In the genomic region with DNA sequence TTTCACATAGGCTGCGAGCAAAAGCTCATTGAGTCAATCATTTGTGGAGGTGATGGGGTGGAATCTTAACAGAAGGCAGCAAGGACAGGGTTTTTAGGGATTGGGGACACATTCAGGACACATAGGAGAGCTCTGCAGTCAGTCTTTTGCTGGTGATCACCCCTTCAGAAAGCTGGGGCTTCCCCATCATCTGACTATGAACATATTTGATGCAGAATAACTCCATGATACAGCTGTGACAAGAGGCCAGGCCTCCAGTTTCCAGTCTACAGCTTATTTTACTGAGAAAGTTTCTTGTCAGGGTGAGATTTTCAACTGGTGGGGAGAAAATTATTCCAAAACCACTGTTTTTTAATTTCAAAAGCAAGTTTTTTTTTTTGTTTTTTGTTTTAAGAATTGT, we compare ENCODE assay signal across 18 cellular contexts.
DNase-seq lines count a peak whose midpoint lies in the region; ATAC-seq and TF ChIP-seq lines count a peak whose summit lies in the region.
"Had no signal": no experiment of that assay in that cellular context is flagged by ENCODE, and none has a peak within 500 bp of the region (broad histone marks: within the 10 kb centered on the region; RNA-seq: fewer than 3 reads in every experiment).

No MANE protein-coding gene starts in this region.

- TF ChIP-seq CTCF in breast epithelium (IDR thresholded peaks at IDR 0.05) = no peak

- no peak overlapping the region for H2AK5ac ChIP-seq in mesendoderm (ENCODE audit: low read length)

- H3K4me3 ChIP-seq in GM23248 = no peak overlapping the region
- no peak overlapping the region for H3K4me3 ChIP-seq in breast epithelium
- no peak overlapping the region for H3K4me3 ChIP-seq in mesendoderm (ENCODE audit: low read length)
- peak overlapping the region in 1 of 3 donors; percentile 9 for H3K4me3 ChIP-seq in skeletal muscle tissue (ENCODE audit: low read length in 3 of 3)

- H3K56ac ChIP-seq in mesendoderm (ENCODE audit: low read length) = no peak overlapping the region

- H3K18ac ChIP-seq in mesendoderm (ENCODE audit: low read length) = no peak overlapping the region

- no peaks in the 10 kb centered on the region for H3K9me3 ChIP-seq in GM23248 (ENCODE audit: low read depth)
- H3K9me3 ChIP-seq in breast epithelium = peaks cover 9 to 10% of the 10 kb centered on the region in 2 donors
- no peaks in the 10 kb centered on the region for H3K9me3 ChIP-seq in skeletal muscle tissue (ENCODE audit: control insufficient read depth in 3 of 3, low read length in 3 of 3)

- H2BK120ac ChIP-seq in mesendoderm (ENCODE audit: low read depth, low read length) = no peak overlapping the region

- no peaks in the 10 kb centered on the region for H3K79me2 ChIP-seq in GM23248 (ENCODE audit: insufficient read depth)
- no peaks in the 10 kb centered on the region for H3K79me2 ChIP-seq in mesendoderm (ENCODE audit: control insufficient read depth, insufficient read depth, low read length)

- peaks cover 23% of the 10 kb centered on the region for H3K27me3 Mint-ChIP-seq in activated CD8-positive, alpha-beta memory T cell treated with anti-CD3 and anti-CD28 coated beads, Interleukin-2, amount 10 ng/mL, durations not matched to agents 7 days and 5 days

- no peak overlapping the region for H3K4me2 ChIP-seq in GM23248 (ENCODE audit: unreplicated experiment)
- no peak overlapping the region for H3K4me2 ChIP-seq in mesendoderm (ENCODE audit: low read length)

- H3K4me1 Mint-ChIP-seq in activated CD8-positive, alpha-beta memory T cell treated with anti-CD3 and anti-CD28 coated beads, Interleukin-2, amount 10 ng/mL, durations not matched to agents 7 days and 5 days = no peaks in the 10 kb centered on the region
- H3K4me1 Mint-ChIP-seq: CD8-positive, alpha-beta memory T cell; stimulated activated effector memory CD8-positive, alpha-beta T cell treated with anti-CD3 and anti-CD28 coated beads, Interleukin-12 subunit alpha, Interleukin-12 subunit beta, amount 100 ng/mL, for 72 hours had no signal

- H2BK15ac ChIP-seq in mesendoderm (replicated peaks; ENCODE audit: low read depth) = no peak overlapping the region

- H3K27me3 ChIP-seq in GM23248 (replicated peaks; ENCODE audit: insufficient read depth) (no peaks in the 10 kb centered on the region), breast epithelium (no peaks in the 10 kb centered on the region), mesendoderm (ENCODE audit: insufficient read depth, low read length, poor library complexity) (no peaks in the 10 kb centered on the region), skeletal muscle tissue (ENCODE audit: control insufficient read depth in 3 of 3, insufficient read depth in 3 of 3, low read length in 3 of 3) (no peaks in the 10 kb centered on the region)

- H3K36me3 ChIP-seq in GM23248 (ENCODE audit: low read depth) = no peaks in the 10 kb centered on the region
- H3K36me3 ChIP-seq in breast epithelium = no peaks in the 10 kb centered on the region
- H3K36me3 ChIP-seq in mesendoderm (ENCODE audit: control insufficient read depth, insufficient read depth, low read length) = no peaks in the 10 kb centered on the region
- H3K36me3 ChIP-seq in skeletal muscle tissue (ENCODE audit: control insufficient read depth in 3 of 3, insufficient read depth in 3 of 3, low read length in 3 of 3) = no peaks in the 10 kb centered on the region

- peak overlapping the region; percentile 58 for H2BK5ac ChIP-seq in mesendoderm (ENCODE audit: low read length)

- H3K4ac ChIP-seq in mesendoderm (ENCODE audit: low read depth, low read length) = no peak overlapping the region

- no peaks in the 10 kb centered on the region for H4K20me1 ChIP-seq in GM23248 (ENCODE audit: insufficient read depth)

- no peak for TF ChIP-seq POLR2A in breast epithelium (IDR thresholded peaks at IDR 0.05)

- H3K36me3 Mint-ChIP-seq in activated CD8-positive, alpha-beta memory T cell treated with anti-CD3 and anti-CD28 coated beads, Interleukin-2, amount 10 ng/mL, durations not matched to agents 7 days and 5 days = peaks cover 2% of the 10 kb centered on the region
- H3K36me3 Mint-ChIP-seq: CD8-positive, alpha-beta memory T cell; stimulated activated effector memory CD8-positive, alpha-beta T cell treated with anti-CD3 and anti-CD28 coated beads, Interleukin-12 subunit alpha, Interleukin-12 subunit beta, amount 100 ng/mL, for 72 hours had no signal

- no peaks in the 10 kb centered on the region for H3K79me1 ChIP-seq in mesendoderm (ENCODE audit: low read length)

- H4K8ac ChIP-seq in mesendoderm (ENCODE audit: low read depth, low read length) = no peak overlapping the region

- ATAC-seq in GM21825 (IDR thresholded peaks at IDR 0.05; ENCODE audit: unreplicated experiment) (no peak), left colon (no peak)
- ATAC-seq in activated CD8-positive, alpha-beta memory T cell treated with anti-CD3 and anti-CD28 coated beads, Interleukin-2, amount 10 ng/mL, durations not matched to agents 7 days and 5 days = no peak
- ATAC-seq: activated naive CD4-positive, alpha-beta T cell treated with anti-CD3 and anti-CD28 coated beads, Interleukin-2, amount 50 U/mL, for 72 hours; activated T-cell treated with anti-CD3 and anti-CD28 coated beads, Interleukin-2, amount 50 U/mL, for 4 hours; left lobe of liver; stimulated activated effector memory CD8-positive, alpha-beta T cell treated with anti-CD3 and anti-CD28 coated beads, Interleukin-12 subunit alpha, Interleukin-12 subunit beta, amount 100 ng/mL, for 72 hours had no signal

- peaks cover 31% of the 10 kb centered on the region for H3K4me1 ChIP-seq in GM23248 (ENCODE audit: insufficient read depth)
- peaks cover 0 to 6% of the 10 kb centered on the region in 2 donors for H3K4me1 ChIP-seq in breast epithelium
- H3K4me1 ChIP-seq in mesendoderm (ENCODE audit: control insufficient read depth, low read depth, low read length) = no peaks in the 10 kb centered on the region
- peaks cover 35 to 62% (median 41%) of the 10 kb centered on the region in 3 donors for H3K4me1 ChIP-seq in skeletal muscle tissue (ENCODE audit: control insufficient read depth in 3 of 3, insufficient read depth in 3 of 3, low read length in 3 of 3)

- H3K9me2 ChIP-seq in GM23248 (ENCODE audit: insufficient read depth) = no peaks in the 10 kb centered on the region

- H4K5ac ChIP-seq in mesendoderm (ENCODE audit: low read length) = no peak overlapping the region

- no peak overlapping the region for H3K4me3 Mint-ChIP-seq in activated CD8-positive, alpha-beta memory T cell treated with anti-CD3 and anti-CD28 coated beads, Interleukin-2, amount 10 ng/mL, durations not matched to agents 7 days and 5 days
- H3K4me3 Mint-ChIP-seq: activated T-cell treated with anti-CD3 and anti-CD28 coated beads, Interleukin-2, amount 50 U/mL, for 4 hours; CD8-positive, alpha-beta memory T cell; stimulated activated effector memory CD8-positive, alpha-beta T cell treated with anti-CD3 and anti-CD28 coated beads, Interleukin-12 subunit alpha, Interleukin-12 subunit beta, amount 100 ng/mL, for 72 hours had no signal

- no peak overlapping the region for H2AFZ ChIP-seq in GM23248

- peak overlapping the region; percentile 91 for H3K27ac ChIP-seq in GM23248
- H3K27ac ChIP-seq in breast epithelium = peak overlapping the region; percentile 82 to 91
- no peak overlapping the region for H3K27ac ChIP-seq in mesendoderm (ENCODE audit: low read depth, low read length)
- H3K27ac ChIP-seq in skeletal muscle tissue (ENCODE audit: low read depth, low read length) = peak overlapping the region; percentile 95

- 90 to 100% methylated on average over 1 of the region's 1 CpG for WGBS in GM23248 (ENCODE audit: low coverage in 1 of 2, low lambda C conversion rate in 2 of 2, missing lambda C conversion rate in 2 of 2), 2 experiments
- no CpG with 5 or more reads among the region's 1 CpG for WGBS in mesendoderm (ENCODE audit: extremely low coverage, insufficient coverage, low lambda C conversion rate)

- in situ Hi-C loops in GM23248 (cut with MboI) = no loop called here

- no peak for DNase-seq in GM23248
- DNase-seq in breast epithelium (ENCODE audit: low spot score in 2 of 2) = no peak
- no peak for DNase-seq in mesendoderm
- no peak for DNase-seq in activated CD8-positive, alpha-beta memory T cell treated with anti-CD3 and anti-CD28 coated beads, Interleukin-2, amount 10 ng/mL, durations not matched to agents 7 days and 5 days
- no peak for DNase-seq in left colon
- DNase-seq in activated effector memory CD4-positive, alpha-beta T cell treated with Interleukin-2 at 50 U/mL for 16 hours = no peak
- DNase-seq: activated CD4-positive, alpha-beta T cell treated with anti-CD3 and anti-CD28 coated beads, Interleukin-2, amount 50 U/mL, for 4 hours; activated T-cell treated with anti-CD3 and anti-CD28 coated beads, Interleukin-2, amount 50 U/mL, for 4 hours; CD8-positive, alpha-beta memory T cell; effector CD8-positive, alpha-beta T cell; NCI-H146; NCI-H82; stimulated activated CD4-positive, alpha-beta T cell treated with anti-CD3 and anti-CD28 coated beads, Interleukin-12 subunit alpha, Interleukin-12 subunit beta, amount 100 ng/mL, for 4 hours had no signal

- CTCF ChIA-PET in activated CD8-positive, alpha-beta memory T cell treated with anti-CD3 and anti-CD28 coated beads, Interleukin-2, amount 10 ng/mL, durations not matched to agents 7 days and 5 days (lab: Charles Lee) = no interaction called here

- peaks cover 41% of the 10 kb centered on the region for H3F3A ChIP-seq in GM23248 (ENCODE audit: insufficient read depth)

- H3K23ac ChIP-seq in mesendoderm (ENCODE audit: low read length) = no peak overlapping the region

- no peak overlapping the region for H3K27ac Mint-ChIP-seq in activated CD8-positive, alpha-beta memory T cell treated with anti-CD3 and anti-CD28 coated beads, Interleukin-2, amount 10 ng/mL, durations not matched to agents 7 days and 5 days
- H3K27ac Mint-ChIP-seq: activated naive CD4-positive, alpha-beta T cell treated with anti-CD3 and anti-CD28 coated beads, Interleukin-2, amount 50 U/mL, for 72 hours; CD8-positive, alpha-beta memory T cell; stimulated activated effector memory CD8-positive, alpha-beta T cell treated with anti-CD3 and anti-CD28 coated beads, Interleukin-12 subunit alpha, Interleukin-12 subunit beta, amount 100 ng/mL, for 72 hours had no signal

- no peak overlapping the region for H3K9ac ChIP-seq in GM23248
- no peak overlapping the region for H3K9ac ChIP-seq in mesendoderm (ENCODE audit: low read length)
- H3K9ac ChIP-seq in skeletal muscle tissue (ENCODE audit: low read depth in 1 of 3, low read length in 3 of 3) = peak overlapping the region in 1 of 3 donors; percentile 39

- H3K9me3 Mint-ChIP-seq in activated CD8-positive, alpha-beta memory T cell treated with anti-CD3 and anti-CD28 coated beads, Interleukin-2, amount 10 ng/mL, durations not matched to agents 7 days and 5 days (ENCODE audit: low read depth) = peaks cover 13% of the 10 kb centered on the region

- intact Hi-C loops in breast epithelium (cut with DNase I; ENCODE audit: low total_unique reads) (no loop called here), left colon (cut with DNase I, micrococcal nuclease) (no loop called here)
